ENCODE assay signal across 8 cellular contexts in the genomic region with DNA sequence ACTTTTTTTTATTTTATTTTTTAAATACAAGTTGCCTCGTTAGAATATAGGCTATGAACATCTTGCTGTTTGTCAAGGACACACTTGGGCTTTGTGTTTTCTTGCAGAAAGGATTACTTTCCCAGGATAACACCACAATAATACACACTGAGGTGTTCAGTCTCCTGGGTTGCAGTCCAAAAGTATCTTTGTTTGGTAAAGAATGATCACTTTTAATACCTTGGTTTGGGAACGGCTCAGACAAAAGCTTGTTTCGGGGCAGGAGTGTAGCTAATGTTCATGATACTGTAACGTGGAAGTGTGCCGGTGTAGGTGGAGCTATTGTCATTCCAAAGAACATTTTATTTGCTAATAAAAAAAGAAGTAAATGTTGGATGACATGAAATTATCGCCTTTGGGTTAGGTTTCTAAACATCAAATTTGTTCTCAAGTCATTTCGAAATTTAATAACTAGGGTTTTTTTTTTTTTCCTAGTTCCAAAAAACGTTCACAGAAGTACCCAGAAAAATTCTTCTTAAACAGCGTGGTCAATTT. TPM values are rescaled to one million over a fixed set of nuclear protein-coding genes. Genes with fewer than 3 reads are reported as not detected.
A peak's percentile ranks its signal among the peaks of the same experiment; 100 is the strongest.
DNase-seq lines count a peak whose midpoint lies in the region; ATAC-seq and TF ChIP-seq lines count a peak whose summit lies in the region.

No MANE protein-coding gene starts in this region.

- peak overlapping the region; percentile 93 to 98 (median 95) for H3K27ac Mint-ChIP-seq in brain

- peaks cover 62% of the 10 kb centered on the region for H3K4me1 Mint-ChIP-seq in brain

- H3K56ac ChIP-seq in mesendoderm (ENCODE audit: low read length): peak overlapping the region; percentile 99

- no peak overlapping the region for H2BK120ac ChIP-seq in mesendoderm (ENCODE audit: low read depth, low read length)

- H3K36me3 ChIP-seq in right atrium auricular region: no peaks in the 10 kb centered on the region
- peaks cover 1% of the 10 kb centered on the region for H3K36me3 ChIP-seq in mesendoderm (ENCODE audit: control insufficient read depth, insufficient read depth, low read length)

- H3K27ac ChIP-seq in right atrium auricular region: peak overlapping the region; percentile 88 to 90
- no peak overlapping the region for H3K27ac ChIP-seq in mesendoderm (ENCODE audit: low read depth, low read length)

- H3K4me1 ChIP-seq in right atrium auricular region (peaks cover 0 to 56% of the 10 kb centered on the region in 2 donors), mesendoderm (ENCODE audit: control insufficient read depth, low read depth, low read length) (no peaks in the 10 kb centered on the region)

- H2BK5ac ChIP-seq in mesendoderm (ENCODE audit: low read length): no peak overlapping the region

- no peak overlapping the region for H2AK5ac ChIP-seq in mesendoderm (ENCODE audit: low read length)

- no peaks in the 10 kb centered on the region for H3K9me3 Mint-ChIP-seq in brain

- no peak for TF ChIP-seq CTCF in right atrium auricular region (IDR thresholded peaks at IDR 0.05)
- TF ChIP-seq CTCF in brain (conservative IDR thresholded peaks at IDR 0.05): no peak

- H3K4me2 ChIP-seq in mesendoderm (ENCODE audit: low read length): peak overlapping the region; percentile 86

- no peak overlapping the region for H4K8ac ChIP-seq in mesendoderm (ENCODE audit: low read depth, low read length)

- H3K27me3 ChIP-seq in right atrium auricular region (no peaks in the 10 kb centered on the region), mesendoderm (ENCODE audit: insufficient read depth, low read length, poor library complexity) (no peaks in the 10 kb centered on the region)

- no peak overlapping the region for H4K5ac ChIP-seq in mesendoderm (ENCODE audit: low read length)

- H2BK15ac ChIP-seq in mesendoderm (replicated peaks; ENCODE audit: low read depth): no peak overlapping the region

- no peak for DNase-seq in right atrium auricular region (ENCODE audit: low spot score)
- no peak for DNase-seq in cardiac septum (ENCODE audit: low spot score)
- no peak for DNase-seq in mesendoderm
- no peak for DNase-seq in middle frontal gyrus (ENCODE audit: extremely low spot score, low spot score)

- ATAC-seq in HG03469 (IDR thresholded peaks at IDR 0.05; ENCODE audit: unreplicated experiment) (no peak), GM18907 (IDR thresholded peaks at IDR 0.05; ENCODE audit: unreplicated experiment) (no peak), GM21447 (IDR thresholded peaks at IDR 0.05; ENCODE audit: unreplicated experiment) (no peak)

- peak overlapping the region; percentile 88 to 96 (median 91) for H3K4me3 Mint-ChIP-seq in brain

- H3K9me3 ChIP-seq in right atrium auricular region: no peaks in the 10 kb centered on the region

- WGBS in mesendoderm (ENCODE audit: extremely low coverage, insufficient coverage, low lambda C conversion rate): no CpG with 5 or more reads among the region's 9 CpGs

- H3K27me3 Mint-ChIP-seq in brain: peaks cover 4% of the 10 kb centered on the region

- H3K36me3 Mint-ChIP-seq in brain: peaks cover 34% of the 10 kb centered on the region

- H3K23ac ChIP-seq in mesendoderm (ENCODE audit: low read length): no peak overlapping the region

- peak overlapping the region; percentile 99 for H3K9ac ChIP-seq in mesendoderm (ENCODE audit: low read length)

- intact Hi-C loops in cardiac septum (cut with DNase I): no loop called here

- peak overlapping the region; percentile 78 to 90 for H3K4me3 ChIP-seq in right atrium auricular region
- H3K4me3 ChIP-seq in mesendoderm (ENCODE audit: low read length): peak overlapping the region; percentile 90

- no peak overlapping the region for H3K18ac ChIP-seq in mesendoderm (ENCODE audit: low read length)

- H3K79me1 ChIP-seq in mesendoderm (ENCODE audit: low read length): no peaks in the 10 kb centered on the region

- H3K79me2 ChIP-seq in mesendoderm (ENCODE audit: control insufficient read depth, insufficient read depth, low read length): peaks cover 61% of the 10 kb centered on the region

- H3K4ac ChIP-seq in mesendoderm (ENCODE audit: low read depth, low read length): no peak overlapping the region

RNA-seq across cellular contexts. Expression of gene EIF4H, which starts 1.2 kb away (rescaled TPM):
- total RNA-seq in right atrium auricular region (100 to 1,000 TPM; 175 to 203 TPM), cardiac septum (168 TPM)
- polyA plus RNA-seq in brain (ENCODE audit: insufficient read depth, low read depth, low replicate concordance): 337 TPM
- polyA plus RNA-seq in mesendoderm (2013, experiment 1 of 2): 274 TPM
- 271 TPM for polyA plus RNA-seq in mesendoderm (2013, experiment 2 of 2)

RNA-seq across cellular contexts. Expression of gene LAT2, which starts 34.5 kb away (rescaled TPM):
- 1 to 10 TPM; 1.4 to 6.1 TPM for total RNA-seq in right atrium auricular region
- 2.3 TPM for total RNA-seq in cardiac septum
- 8.1 TPM for polyA plus RNA-seq in brain (ENCODE audit: insufficient read depth, low read depth, low replicate concordance)
- 0.42 TPM for polyA plus RNA-seq in mesendoderm (2013, experiment 1 of 2)
- polyA plus RNA-seq in mesendoderm (2013, experiment 2 of 2): 0.41 TPM
